ENCODE assay signal across 18 cellular contexts in the genomic region with DNA sequence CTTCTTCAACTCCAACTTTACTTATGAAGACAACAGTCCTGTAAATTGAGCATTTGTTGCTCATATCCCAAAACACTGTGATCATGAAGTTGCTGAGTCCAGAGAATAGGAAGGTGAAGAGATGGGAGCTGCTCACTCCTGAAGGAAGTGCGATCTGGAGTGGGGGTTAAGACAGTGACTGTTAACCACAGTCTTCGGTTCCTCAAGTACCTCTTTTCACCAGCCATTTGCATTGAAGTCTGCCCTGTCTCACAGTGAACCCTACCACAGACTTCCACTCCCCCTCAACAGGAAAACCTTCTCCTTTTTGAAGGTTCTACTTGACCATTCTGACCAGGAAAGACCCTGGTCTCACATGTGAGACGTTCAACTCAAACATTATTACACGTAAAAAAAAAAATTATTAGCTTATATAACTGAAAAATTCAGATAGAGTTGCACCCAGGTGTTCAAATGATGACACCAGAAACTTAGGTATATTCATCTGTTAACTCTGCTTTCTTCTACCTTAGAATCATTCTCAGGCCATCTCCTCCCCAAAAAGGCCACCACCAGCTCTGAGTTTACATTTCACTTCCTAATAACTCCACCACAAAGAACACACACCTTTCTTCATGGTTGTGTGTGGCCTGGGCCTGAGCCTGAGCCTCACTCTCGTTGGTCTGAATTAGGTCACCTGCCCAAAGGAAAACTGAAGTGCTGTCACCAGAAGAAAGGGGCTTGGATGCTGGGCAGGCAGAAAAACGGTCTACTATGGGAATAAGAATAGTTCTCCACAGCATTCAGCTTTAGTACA.
A peak's percentile ranks its signal among the peaks of the same experiment; 100 is the strongest.
DNase-seq lines count a peak whose midpoint lies in the region; ATAC-seq and TF ChIP-seq lines count a peak whose summit lies in the region.
"Had no signal": no experiment of that assay in that cellular context is flagged by ENCODE, and none has a peak within 500 bp of the region (broad histone marks: within the 10 kb centered on the region; RNA-seq: fewer than 3 reads in every experiment).

No MANE protein-coding gene starts in this region.

- no peak for TF ChIP-seq POLR2A in NB4 (IDR thresholded peaks at IDR 0.05; ENCODE audit: extremely low read depth, insufficient read length)
- no peak for TF ChIP-seq POLR2A in gastroesophageal sphincter (IDR thresholded peaks at IDR 0.05)
- TF ChIP-seq POLR2A in esophagus muscularis mucosa (IDR thresholded peaks at IDR 0.05; ENCODE audit: low read depth), result no peak

- DNase-seq in NB4 (ENCODE audit: low read depth) (peak; percentile 23), BE2C (no peak), KG1 (lab: John Stamatoyannopoulos, UW) (no peak), esophagus muscularis mucosa (ENCODE audit: extremely low spot score) (no peak)
- DNase-seq: activated CD4-positive, alpha-beta T cell treated with anti-CD3 and anti-CD28 coated beads, Interleukin-2, amount 10 ng/mL, durations not matched to agents 24 days and 14 days; activated naive CD8-positive, alpha-beta T cell treated with anti-CD3 and anti-CD28 coated beads for 36 hours; activated T-cell treated with anti-CD3 and anti-CD28 coated beads, Interleukin-2, amount 50 U/mL, for 24 hours; effector CD8-positive, alpha-beta T cell; retina; Right ventricle myocardium superior; stimulated activated CD4-positive, alpha-beta T cell treated with anti-CD3 and anti-CD28 coated beads, Interleukin-1b, Interleukin-23, amount 100 ng/mL, for 48 hours had no signal

- H3K9me3 ChIP-seq in BE2C (no peaks in the 10 kb centered on the region), gastroesophageal sphincter (no peaks in the 10 kb centered on the region), esophagus muscularis mucosa (no peaks in the 10 kb centered on the region)

- TF ChIP-seq EP300 in gastroesophageal sphincter (IDR thresholded peaks at IDR 0.05), result no peak
- TF ChIP-seq EP300 in esophagus muscularis mucosa (IDR thresholded peaks at IDR 0.05), result no peak

- H3K36me3 ChIP-seq in BE2C, result peaks cover 22% of the 10 kb centered on the region
- H3K36me3 ChIP-seq in gastroesophageal sphincter, result peaks cover 0 to 8% of the 10 kb centered on the region in 2 donors
- H3K36me3 ChIP-seq in esophagus muscularis mucosa, result peaks cover 0 to 7% (median 0%) of the 10 kb centered on the region in 4 donors
- H3K36me3 ChIP-seq: neural progenitor cell had no signal

- intact Hi-C loops in esophagus muscularis mucosa (cut with DNase I), result no loop called here

- WGBS in gastroesophageal sphincter (ENCODE audit: low coverage in 1 of 2), 2 donors, result 89 to 91% methylated on average over 5 to 6 of the region's 6 CpGs
- WGBS in esophagus muscularis mucosa, result 89% methylated on average over 6 of the region's 6 CpGs

- H3K27me3 ChIP-seq in BE2C (no peaks in the 10 kb centered on the region), gastroesophageal sphincter (no peaks in the 10 kb centered on the region), esophagus muscularis mucosa (no peaks in the 10 kb centered on the region)
- H3K27me3 ChIP-seq: neural progenitor cell had no signal

- H3K4me1 ChIP-seq in BE2C (peaks cover 3% of the 10 kb centered on the region), gastroesophageal sphincter (no peaks in the 10 kb centered on the region), esophagus muscularis mucosa (no peaks in the 10 kb centered on the region)

- no peak overlapping the region for H3K27ac ChIP-seq in gastroesophageal sphincter
- no peak overlapping the region for H3K27ac ChIP-seq in esophagus muscularis mucosa (replicated peaks in 1 of 4)
- H3K27ac ChIP-seq: neural progenitor cell had no signal

- ATAC-seq in GM18870 (IDR thresholded peaks at IDR 0.05; ENCODE audit: unreplicated experiment), result peak; percentile 77
- peak; percentile 65 for ATAC-seq in GM21723 (IDR thresholded peaks at IDR 0.05; ENCODE audit: unreplicated experiment)
- ATAC-seq in HG03045 (IDR thresholded peaks at IDR 0.05; ENCODE audit: unreplicated experiment), result peak; percentile 57
- no peak for ATAC-seq in gastroesophageal sphincter
- ATAC-seq: HCT116 had no signal

- H3K4me3 ChIP-seq in NB4 (ENCODE audit: low read depth, low read length) (no peak overlapping the region), BE2C (ENCODE audit: low read depth, low read length) (no peak overlapping the region), gastroesophageal sphincter (no peak overlapping the region), esophagus muscularis mucosa (no peak overlapping the region)
- H3K4me3 ChIP-seq: lung, neural progenitor cell had no signal

- no peak for TF ChIP-seq CTCF in NB4 (IDR thresholded peaks at IDR 0.05; ENCODE audit: low read depth, low read length)
- TF ChIP-seq CTCF in BE2C (IDR thresholded peaks at IDR 0.05; ENCODE audit: low read depth, low read length), result no peak
- no peak for TF ChIP-seq CTCF in gastroesophageal sphincter (IDR thresholded peaks at IDR 0.05)
- TF ChIP-seq CTCF in esophagus muscularis mucosa (IDR thresholded peaks at IDR 0.05), result no peak
